Comparison of ENCODE assay signal across 1 cellular context in the genomic region with DNA sequence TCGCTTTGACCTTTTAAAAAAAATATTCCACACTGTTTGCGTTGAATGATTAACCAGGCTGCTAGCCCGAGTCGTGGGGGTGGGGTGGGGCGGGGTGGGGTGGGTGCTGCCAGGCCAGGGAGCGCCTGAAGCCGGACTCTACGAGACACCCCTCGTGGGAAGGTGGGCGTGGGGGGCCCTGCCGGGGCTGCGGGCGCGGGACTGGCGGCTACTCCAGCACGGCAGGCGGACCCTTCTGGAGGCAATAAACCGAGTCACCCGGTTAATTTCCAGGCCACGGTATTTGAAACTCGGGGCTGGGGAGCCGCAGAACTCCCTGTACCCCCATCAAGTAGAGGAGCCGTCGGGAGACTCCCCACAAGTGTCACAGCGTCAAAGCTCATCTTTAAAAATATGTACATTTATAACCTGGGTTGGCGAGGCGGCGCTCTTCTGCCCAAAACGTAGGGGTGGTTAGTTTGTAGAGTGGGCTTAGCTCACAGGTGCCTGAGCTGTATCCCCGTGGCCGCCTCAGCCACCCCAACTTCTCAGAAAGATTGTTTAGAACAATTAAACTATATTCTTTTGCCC.
TF ChIP-seq lines count a peak whose summit lies in the region.

No MANE protein-coding gene starts in this region.

TF ChIP-seq in HCT116, 20 proteins besides CTCF, POLR2A, EP300 and RAD21 (continued from another document):
- no peak for TF ChIP-seq REST (IDR thresholded peaks at IDR 0.05; ENCODE audit: low read depth)
- no peak for TF ChIP-seq SP1 (IDR thresholded peaks at IDR 0.05; ENCODE audit: low read depth)
- TF ChIP-seq ELF1 (IDR thresholded peaks at IDR 0.05; ENCODE audit: borderline replicate concordance, low read depth) = no peak
- no peak for TF ChIP-seq ZBTB33 (IDR thresholded peaks at IDR 0.05; ENCODE audit: extremely low read depth, insufficient replicate concordance, low read length)
- no peak for TF ChIP-seq EGR1 (IDR thresholded peaks at IDR 0.05; ENCODE audit: low read depth)
- TF ChIP-seq JUND (IDR thresholded peaks at IDR 0.05) = no peak
- no peak for TF ChIP-seq ZNF274 (IDR thresholded peaks at IDR 0.05; ENCODE audit: low read depth, low read length)
- no peak for TF ChIP-seq SIN3A (IDR thresholded peaks at IDR 0.05; ENCODE audit: low read depth)
TF ChIP-seq in HCT116: peak in this region for 0.
